ENCODE assay signal across 4 cellular contexts in the genomic region with DNA sequence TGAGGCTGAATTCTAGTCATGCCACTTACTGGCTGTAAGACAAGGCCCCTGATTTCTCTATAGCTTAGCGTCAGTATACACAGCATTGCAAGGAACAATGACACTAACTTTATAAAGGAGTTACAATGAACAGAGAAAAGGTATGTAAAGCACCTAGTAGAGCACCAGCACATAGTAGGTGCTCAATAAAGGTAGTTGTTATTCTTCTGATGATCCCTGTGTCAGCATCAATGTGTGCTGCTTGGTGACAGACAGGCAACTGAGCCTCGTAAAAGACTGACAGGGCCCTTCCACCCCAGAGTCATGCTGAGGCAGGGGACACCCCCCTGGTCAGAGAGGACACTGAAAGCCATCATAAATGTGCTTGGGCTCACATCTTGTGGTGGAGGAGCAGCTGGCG.
TF ChIP-seq lines count a peak whose summit lies in the region.

No MANE protein-coding gene starts in this region.

TF ChIP-seq in A549, 52 proteins besides CTCF, POLR2A, EP300 and RAD21:
- TF ChIP-seq KDM1A (IDR thresholded peaks at IDR 0.05; ENCODE audit: low read depth) = no peak
- no peak for TF ChIP-seq ZNF302 (CRISPR knock-in tag; IDR thresholded peaks at IDR 0.05)
- TF ChIP-seq TFCP2L1 (CRISPR knock-in tag; IDR thresholded peaks at IDR 0.05) = no peak
- TF ChIP-seq, protein P1, sequence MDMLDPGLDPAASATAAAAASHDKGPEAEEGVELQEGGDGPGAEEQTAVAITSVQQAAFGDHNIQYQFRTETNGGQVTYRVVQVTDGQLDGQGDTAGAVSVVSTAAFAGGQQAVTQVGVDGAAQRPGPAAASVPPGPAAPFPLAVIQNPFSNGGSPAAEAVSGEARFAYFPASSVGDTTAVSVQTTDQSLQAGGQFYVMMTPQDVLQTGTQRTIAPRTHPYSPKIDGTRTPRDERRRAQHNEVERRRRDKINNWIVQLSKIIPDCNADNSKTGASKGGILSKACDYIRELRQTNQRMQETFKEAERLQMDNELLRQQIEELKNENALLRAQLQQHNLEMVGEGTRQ (IDR thresholded peaks at IDR 0.05) = no peak
- no peak for TF ChIP-seq ZFP36 (IDR thresholded peaks at IDR 0.05; ENCODE audit: borderline replicate concordance, partially characterized antibody)
- no peak for TF ChIP-seq ZSCAN20 (CRISPR knock-in tag; IDR thresholded peaks at IDR 0.05)
- TF ChIP-seq SMC3 (IDR thresholded peaks at IDR 0.05) = no peak
- TF ChIP-seq POLR2AphosphoS2 (conservative IDR thresholded peaks at IDR 0.05; ENCODE audit: low read length) = no peak
- TF ChIP-seq, protein P2, sequence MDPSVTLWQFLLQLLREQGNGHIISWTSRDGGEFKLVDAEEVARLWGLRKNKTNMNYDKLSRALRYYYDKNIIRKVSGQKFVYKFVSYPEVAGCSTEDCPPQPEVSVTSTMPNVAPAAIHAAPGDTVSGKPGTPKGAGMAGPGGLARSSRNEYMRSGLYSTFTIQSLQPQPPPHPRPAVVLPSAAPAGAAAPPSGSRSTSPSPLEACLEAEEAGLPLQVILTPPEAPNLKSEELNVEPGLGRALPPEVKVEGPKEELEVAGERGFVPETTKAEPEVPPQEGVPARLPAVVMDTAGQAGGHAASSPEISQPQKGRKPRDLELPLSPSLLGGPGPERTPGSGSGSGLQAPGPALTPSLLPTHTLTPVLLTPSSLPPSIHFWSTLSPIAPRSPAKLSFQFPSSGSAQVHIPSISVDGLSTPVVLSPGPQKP (IDR thresholded peaks at IDR 0.05; ENCODE audit: low read depth, low read length) = no peak
- no peak for TF ChIP-seq EHF (CRISPR knock-in tag; IDR thresholded peaks at IDR 0.05)
- no peak for TF ChIP-seq CBX2 (IDR thresholded peaks at IDR 0.05; ENCODE audit: borderline replicate concordance, low read depth)
- no peak for TF ChIP-seq CHD2 (IDR thresholded peaks at IDR 0.05; ENCODE audit: low read length, partially characterized antibody)
- TF ChIP-seq JUNB (IDR thresholded peaks at IDR 0.05) = no peak
- no peak for TF ChIP-seq HOXB13 (CRISPR knock-in tag; IDR thresholded peaks at IDR 0.05; ENCODE audit: low read depth)
- no peak for TF ChIP-seq MAFK (IDR thresholded peaks at IDR 0.05; ENCODE audit: partially characterized antibody)
- TF ChIP-seq MAZ (IDR thresholded peaks at IDR 0.05; ENCODE audit: borderline replicate concordance, low read depth, low read length) = no peak

TF ChIP-seq in HEK293, 187 proteins besides CTCF, POLR2A, EP300 and RAD21:
- TF ChIP-seq ZNF664 (tag by site-specific recombination; IDR thresholded peaks at IDR 0.05) (0 out of 2 replicates have a peak, but pooled peaks have one; percentile 36), ZNF214 (tag by site-specific recombination; IDR thresholded peaks at IDR 0.05; ENCODE audit: borderline replicate concordance) (no peak), ZIC2 (tag by site-specific recombination; IDR thresholded peaks at IDR 0.05) (0 out of 2 replicates have a peak, but pooled peaks have one; percentile 7), ZNF37A (tag by site-specific recombination; IDR thresholded peaks at IDR 0.05) (no peak)
- TF ChIP-seq, protein P3, sequence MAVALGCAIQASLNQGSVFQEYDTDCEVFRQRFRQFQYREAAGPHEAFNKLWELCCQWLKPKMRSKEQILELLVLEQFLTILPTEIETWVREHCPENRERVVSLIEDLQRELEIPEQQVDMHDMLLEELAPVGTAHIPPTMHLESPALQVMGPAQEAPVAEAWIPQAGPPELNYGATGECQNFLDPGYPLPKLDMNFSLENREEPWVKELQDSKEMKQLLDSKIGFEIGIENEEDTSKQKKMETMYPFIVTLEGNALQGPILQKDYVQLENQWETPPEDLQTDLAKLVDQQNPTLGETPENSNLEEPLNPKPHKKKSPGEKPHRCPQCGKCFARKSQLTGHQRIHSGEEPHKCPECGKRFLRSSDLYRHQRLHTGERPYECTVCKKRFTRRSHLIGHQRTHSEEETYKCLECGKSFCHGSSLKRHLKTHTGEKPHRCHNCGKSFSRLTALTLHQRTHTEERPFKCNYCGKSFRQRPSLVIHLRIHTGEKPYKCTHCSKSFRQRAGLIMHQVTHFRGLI (tag by site-specific recombination; IDR thresholded peaks at IDR 0.05) = no peak
- TF ChIP-seq, protein P4, sequence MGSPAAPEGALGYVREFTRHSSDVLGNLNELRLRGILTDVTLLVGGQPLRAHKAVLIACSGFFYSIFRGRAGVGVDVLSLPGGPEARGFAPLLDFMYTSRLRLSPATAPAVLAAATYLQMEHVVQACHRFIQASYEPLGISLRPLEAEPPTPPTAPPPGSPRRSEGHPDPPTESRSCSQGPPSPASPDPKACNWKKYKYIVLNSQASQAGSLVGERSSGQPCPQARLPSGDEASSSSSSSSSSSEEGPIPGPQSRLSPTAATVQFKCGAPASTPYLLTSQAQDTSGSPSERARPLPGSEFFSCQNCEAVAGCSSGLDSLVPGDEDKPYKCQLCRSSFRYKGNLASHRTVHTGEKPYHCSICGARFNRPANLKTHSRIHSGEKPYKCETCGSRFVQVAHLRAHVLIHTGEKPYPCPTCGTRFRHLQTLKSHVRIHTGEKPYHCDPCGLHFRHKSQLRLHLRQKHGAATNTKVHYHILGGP (tag by site-specific recombination; IDR thresholded peaks at IDR 0.05) = no peak

TF ChIP-seq in GM12878, 131 proteins besides CTCF, POLR2A, EP300 and RAD21:
- TF ChIP-seq, protein P5, sequence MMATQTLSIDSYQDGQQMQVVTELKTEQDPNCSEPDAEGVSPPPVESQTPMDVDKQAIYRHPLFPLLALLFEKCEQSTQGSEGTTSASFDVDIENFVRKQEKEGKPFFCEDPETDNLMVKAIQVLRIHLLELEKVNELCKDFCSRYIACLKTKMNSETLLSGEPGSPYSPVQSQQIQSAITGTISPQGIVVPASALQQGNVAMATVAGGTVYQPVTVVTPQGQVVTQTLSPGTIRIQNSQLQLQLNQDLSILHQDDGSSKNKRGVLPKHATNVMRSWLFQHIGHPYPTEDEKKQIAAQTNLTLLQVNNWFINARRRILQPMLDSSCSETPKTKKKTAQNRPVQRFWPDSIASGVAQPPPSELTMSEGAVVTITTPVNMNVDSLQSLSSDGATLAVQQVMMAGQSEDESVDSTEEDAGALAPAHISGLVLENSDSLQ (IDR thresholded peaks at IDR 0.05) = 0 out of 2 replicates have a peak, but pooled peaks have one; percentile 6
- no peak for TF ChIP-seq NR2F1 (conservative IDR thresholded peaks at IDR 0.05)
TF ChIP-seq in GM12878: peak in this region for 1.

TF ChIP-seq in SK-N-SH treated with all-trans-retinoic acid at 6 μM for 48 hours, 23 proteins besides CTCF, POLR2A, EP300 and RAD21:
- no peak for TF ChIP-seq SNAI2 (CRISPR knock-in tag; IDR thresholded peaks at IDR 0.05)
- no peak for TF ChIP-seq PPARA (CRISPR knock-in tag; IDR thresholded peaks at IDR 0.05; ENCODE audit: borderline replicate concordance)
- TF ChIP-seq, protein P6, sequence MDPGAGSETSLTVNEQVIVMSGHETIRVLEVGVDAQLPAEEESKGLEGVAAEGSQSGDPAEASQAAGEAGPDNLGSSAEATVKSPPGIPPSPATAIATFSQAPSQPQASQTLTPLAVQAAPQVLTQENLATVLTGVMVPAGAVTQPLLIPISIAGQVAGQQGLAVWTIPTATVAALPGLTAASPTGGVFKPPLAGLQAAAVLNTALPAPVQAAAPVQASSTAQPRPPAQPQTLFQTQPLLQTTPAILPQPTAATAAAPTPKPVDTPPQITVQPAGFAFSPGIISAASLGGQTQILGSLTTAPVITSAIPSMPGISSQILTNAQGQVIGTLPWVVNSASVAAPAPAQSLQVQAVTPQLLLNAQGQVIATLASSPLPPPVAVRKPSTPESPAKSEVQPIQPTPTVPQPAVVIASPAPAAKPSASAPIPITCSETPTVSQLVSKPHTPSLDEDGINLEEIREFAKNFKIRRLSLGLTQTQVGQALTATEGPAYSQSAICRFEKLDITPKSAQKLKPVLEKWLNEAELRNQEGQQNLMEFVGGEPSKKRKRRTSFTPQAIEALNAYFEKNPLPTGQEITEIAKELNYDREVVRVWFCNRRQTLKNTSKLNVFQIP (CRISPR knock-in tag; IDR thresholded peaks at IDR 0.05; ENCODE audit: borderline replicate concordance, low read depth) = no peak
- no peak for TF ChIP-seq ZNF70 (CRISPR knock-in tag; IDR thresholded peaks at IDR 0.05)
- TF ChIP-seq, protein P7, sequence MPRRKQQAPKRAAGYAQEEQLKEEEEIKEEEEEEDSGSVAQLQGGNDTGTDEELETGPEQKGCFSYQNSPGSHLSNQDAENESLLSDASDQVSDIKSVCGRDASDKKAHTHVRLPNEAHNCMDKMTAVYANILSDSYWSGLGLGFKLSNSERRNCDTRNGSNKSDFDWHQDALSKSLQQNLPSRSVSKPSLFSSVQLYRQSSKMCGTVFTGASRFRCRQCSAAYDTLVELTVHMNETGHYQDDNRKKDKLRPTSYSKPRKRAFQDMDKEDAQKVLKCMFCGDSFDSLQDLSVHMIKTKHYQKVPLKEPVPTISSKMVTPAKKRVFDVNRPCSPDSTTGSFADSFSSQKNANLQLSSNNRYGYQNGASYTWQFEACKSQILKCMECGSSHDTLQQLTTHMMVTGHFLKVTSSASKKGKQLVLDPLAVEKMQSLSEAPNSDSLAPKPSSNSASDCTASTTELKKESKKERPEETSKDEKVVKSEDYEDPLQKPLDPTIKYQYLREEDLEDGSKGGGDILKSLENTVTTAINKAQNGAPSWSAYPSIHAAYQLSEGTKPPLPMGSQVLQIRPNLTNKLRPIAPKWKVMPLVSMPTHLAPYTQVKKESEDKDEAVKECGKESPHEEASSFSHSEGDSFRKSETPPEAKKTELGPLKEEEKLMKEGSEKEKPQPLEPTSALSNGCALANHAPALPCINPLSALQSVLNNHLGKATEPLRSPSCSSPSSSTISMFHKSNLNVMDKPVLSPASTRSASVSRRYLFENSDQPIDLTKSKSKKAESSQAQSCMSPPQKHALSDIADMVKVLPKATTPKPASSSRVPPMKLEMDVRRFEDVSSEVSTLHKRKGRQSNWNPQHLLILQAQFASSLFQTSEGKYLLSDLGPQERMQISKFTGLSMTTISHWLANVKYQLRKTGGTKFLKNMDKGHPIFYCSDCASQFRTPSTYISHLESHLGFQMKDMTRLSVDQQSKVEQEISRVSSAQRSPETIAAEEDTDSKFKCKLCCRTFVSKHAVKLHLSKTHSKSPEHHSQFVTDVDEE (CRISPR knock-in tag; IDR thresholded peaks at IDR 0.05) = no peak
- no peak for TF ChIP-seq CSDC2 (CRISPR knock-in tag; IDR thresholded peaks at IDR 0.05)
- TF ChIP-seq, protein P8, sequence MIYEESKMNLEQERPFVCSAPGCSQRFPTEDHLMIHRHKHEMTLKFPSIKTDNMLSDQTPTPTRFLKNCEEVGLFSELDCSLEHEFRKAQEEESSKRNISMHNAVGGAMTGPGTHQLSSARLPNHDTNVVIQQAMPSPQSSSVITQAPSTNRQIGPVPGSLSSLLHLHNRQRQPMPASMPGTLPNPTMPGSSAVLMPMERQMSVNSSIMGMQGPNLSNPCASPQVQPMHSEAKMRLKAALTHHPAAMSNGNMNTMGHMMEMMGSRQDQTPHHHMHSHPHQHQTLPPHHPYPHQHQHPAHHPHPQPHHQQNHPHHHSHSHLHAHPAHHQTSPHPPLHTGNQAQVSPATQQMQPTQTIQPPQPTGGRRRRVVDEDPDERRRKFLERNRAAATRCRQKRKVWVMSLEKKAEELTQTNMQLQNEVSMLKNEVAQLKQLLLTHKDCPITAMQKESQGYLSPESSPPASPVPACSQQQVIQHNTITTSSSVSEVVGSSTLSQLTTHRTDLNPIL (CRISPR knock-in tag; IDR thresholded peaks at IDR 0.05; ENCODE audit: low read depth) = no peak
- no peak for TF ChIP-seq ZFP30 (CRISPR knock-in tag; IDR thresholded peaks at IDR 0.05)
- TF ChIP-seq ISL1 (CRISPR knock-in tag; IDR thresholded peaks at IDR 0.05) = no peak
- no peak for TF ChIP-seq ZNF8 (CRISPR knock-in tag; IDR thresholded peaks at IDR 0.05)
- no peak for TF ChIP-seq ZC3H10 (CRISPR knock-in tag; IDR thresholded peaks at IDR 0.05)
- TF ChIP-seq TOX (CRISPR knock-in tag; IDR thresholded peaks at IDR 0.05; ENCODE audit: borderline replicate concordance) = no peak
- TF ChIP-seq, protein P9, sequence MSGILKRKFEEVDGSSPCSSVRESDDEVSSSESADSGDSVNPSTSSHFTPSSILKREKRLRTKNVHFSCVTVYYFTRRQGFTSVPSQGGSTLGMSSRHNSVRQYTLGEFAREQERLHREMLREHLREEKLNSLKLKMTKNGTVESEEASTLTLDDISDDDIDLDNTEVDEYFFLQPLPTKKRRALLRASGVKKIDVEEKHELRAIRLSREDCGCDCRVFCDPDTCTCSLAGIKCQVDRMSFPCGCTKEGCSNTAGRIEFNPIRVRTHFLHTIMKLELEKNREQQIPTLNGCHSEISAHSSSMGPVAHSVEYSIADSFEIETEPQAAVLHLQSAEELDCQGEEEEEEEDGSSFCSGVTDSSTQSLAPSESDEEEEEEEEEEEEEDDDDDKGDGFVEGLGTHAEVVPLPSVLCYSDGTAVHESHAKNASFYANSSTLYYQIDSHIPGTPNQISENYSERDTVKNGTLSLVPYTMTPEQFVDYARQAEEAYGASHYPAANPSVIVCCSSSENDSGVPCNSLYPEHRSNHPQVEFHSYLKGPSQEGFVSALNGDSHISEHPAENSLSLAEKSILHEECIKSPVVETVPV (CRISPR knock-in tag; IDR thresholded peaks at IDR 0.05) = no peak
- TF ChIP-seq ZFP3 (CRISPR knock-in tag; IDR thresholded peaks at IDR 0.05) = no peak
- TF ChIP-seq BACH2 (CRISPR knock-in tag; IDR thresholded peaks at IDR 0.05; ENCODE audit: borderline replicate concordance) = no peak
- TF ChIP-seq, protein P10, sequence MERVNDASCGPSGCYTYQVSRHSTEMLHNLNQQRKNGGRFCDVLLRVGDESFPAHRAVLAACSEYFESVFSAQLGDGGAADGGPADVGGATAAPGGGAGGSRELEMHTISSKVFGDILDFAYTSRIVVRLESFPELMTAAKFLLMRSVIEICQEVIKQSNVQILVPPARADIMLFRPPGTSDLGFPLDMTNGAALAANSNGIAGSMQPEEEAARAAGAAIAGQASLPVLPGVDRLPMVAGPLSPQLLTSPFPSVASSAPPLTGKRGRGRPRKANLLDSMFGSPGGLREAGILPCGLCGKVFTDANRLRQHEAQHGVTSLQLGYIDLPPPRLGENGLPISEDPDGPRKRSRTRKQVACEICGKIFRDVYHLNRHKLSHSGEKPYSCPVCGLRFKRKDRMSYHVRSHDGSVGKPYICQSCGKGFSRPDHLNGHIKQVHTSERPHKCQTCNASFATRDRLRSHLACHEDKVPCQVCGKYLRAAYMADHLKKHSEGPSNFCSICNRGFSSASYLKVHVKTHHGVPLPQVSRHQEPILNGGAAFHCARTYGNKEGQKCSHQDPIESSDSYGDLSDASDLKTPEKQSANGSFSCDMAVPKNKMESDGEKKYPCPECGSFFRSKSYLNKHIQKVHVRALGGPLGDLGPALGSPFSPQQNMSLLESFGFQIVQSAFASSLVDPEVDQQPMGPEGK (CRISPR knock-in tag; IDR thresholded peaks at IDR 0.05; ENCODE audit: borderline replicate concordance) = no peak
- no peak for TF ChIP-seq GLIS3 (CRISPR knock-in tag; IDR thresholded peaks at IDR 0.05)
- no peak for TF ChIP-seq TCF4 (CRISPR knock-in tag; IDR thresholded peaks at IDR 0.05; ENCODE audit: borderline replicate concordance)
- no peak for TF ChIP-seq ARNTL (CRISPR knock-in tag; IDR thresholded peaks at IDR 0.05; ENCODE audit: borderline replicate concordance, low read depth)
